In genomic region chr13:40568672-40569350, GRCh38 we compare ENCODE assay signal across 13 cellular contexts.
DNase-seq lines count a peak whose midpoint lies in the region; ATAC-seq, FAIRE-seq and TF ChIP-seq lines count a peak whose summit lies in the region.
"Had no signal": no experiment of that assay in that cellular context is flagged by ENCODE, and none has a peak within 500 bp of the region (broad histone marks: within the 10 kb centered on the region; RNA-seq: fewer than 3 reads in every experiment).

No MANE protein-coding gene starts in this region.

- peak overlapping the region; percentile 20 for H3K27ac Mint-ChIP-seq in activated T-cell treated with anti-CD3 and anti-CD28 coated beads, Interleukin-2, amount 50 U/mL, for 24 hours
- H3K27ac Mint-ChIP-seq in activated T-helper 17 cell treated with anti-CD3 and anti-CD28 coated beads, Interleukin-2, amount 50 U/mL, for 72 hours: peak overlapping the region; percentile 18

- H3K79me2 ChIP-seq in keratinocyte (ENCODE audit: control insufficient read depth, insufficient read depth, low read length): peaks cover 10% of the 10 kb centered on the region

- no peak overlapping the region for H3K4me2 ChIP-seq in keratinocyte (ENCODE audit: control insufficient read depth, extremely low read depth, insufficient read depth, low read depth, low read length)
- H3K4me2 ChIP-seq: A549 had no signal

- H3K9me3 Mint-ChIP-seq in activated T-cell treated with anti-CD3 and anti-CD28 coated beads, Interleukin-2, amount 50 U/mL, for 24 hours: no peaks in the 10 kb centered on the region
- no peaks in the 10 kb centered on the region for H3K9me3 Mint-ChIP-seq in activated T-helper 17 cell treated with anti-CD3 and anti-CD28 coated beads, Interleukin-2, amount 50 U/mL, for 72 hours

- H3K36me3 Mint-ChIP-seq in activated T-cell treated with anti-CD3 and anti-CD28 coated beads, Interleukin-2, amount 50 U/mL, for 24 hours (ENCODE audit: low read depth): peaks cover 14% of the 10 kb centered on the region
- H3K36me3 Mint-ChIP-seq in activated T-helper 17 cell treated with anti-CD3 and anti-CD28 coated beads, Interleukin-2, amount 50 U/mL, for 72 hours (ENCODE audit: low read depth): no peaks in the 10 kb centered on the region

- H2AFZ ChIP-seq in keratinocyte (ENCODE audit: control insufficient read depth, low read length): no peak overlapping the region

- no peaks in the 10 kb centered on the region for H4K20me1 ChIP-seq in keratinocyte (ENCODE audit: control insufficient read depth, extremely low read depth, insufficient read depth, low read length)

- H3K4me3 ChIP-seq in keratinocyte (ENCODE audit: control insufficient read depth in 2 of 3, extremely low read depth in 1 of 3, insufficient read depth in 2 of 3, low read depth in 1 of 3, low read length in 3 of 3) (no peak overlapping the region), small intestine (ENCODE audit: low read depth in 1 of 2, low read length in 2 of 2) (no peak overlapping the region)
- H3K4me3 ChIP-seq: A549, testis had no signal

- DNase-seq in activated T-cell treated with anti-CD3 and anti-CD28 coated beads, Interleukin-2, amount 50 U/mL, for 24 hours: no peak
- DNase-seq in activated T-cell treated with anti-CD3 and anti-CD28 coated beads, Interleukin-2, amount 50 U/mL, for 1 hour: no peak
- no peak for DNase-seq in keratinocyte (ENCODE audit: low read depth, low spot score)
- DNase-seq in small intestine: peak; percentile 60
- DNase-seq in anterior cingulate cortex (lab: John Stamatoyannopoulos, UW): no peak
- DNase-seq: NCI-H1092, NCI-H2227 treated with DMSO at 0.1 percent for 48 hours, testis, WERI-Rb-1 had no signal

- dilution Hi-C loops in keratinocyte (cut with MboI; ENCODE audit: extremely low pct_ligation_motif_present, low sequenced_read_pairs): no loop called here

- H3K4me1 ChIP-seq in keratinocyte (ENCODE audit: control insufficient read depth, extremely low read depth, insufficient read depth, low read length): no peaks in the 10 kb centered on the region
- peaks cover 8 to 30% of the 10 kb centered on the region in 2 donors for H3K4me1 ChIP-seq in small intestine (ENCODE audit: control insufficient read depth in 2 of 2, insufficient read depth in 1 of 2, low read depth in 1 of 2, low read length in 1 of 2)
- H3K4me1 ChIP-seq: A549 had no signal

- H3K27me3 ChIP-seq in keratinocyte (ENCODE audit: control insufficient read depth, extremely low read depth, insufficient read depth, low read length) (no peaks in the 10 kb centered on the region), small intestine (ENCODE audit: control insufficient read depth in 2 of 2, insufficient read depth in 2 of 2, low read length in 2 of 2) (no peaks in the 10 kb centered on the region)
- H3K27me3 ChIP-seq: testis had no signal

- 29 to 57% (median 40%) methylated on average over 10 of the region's 10 CpGs for WGBS in small intestine, 3 donors

- H3K4me3 Mint-ChIP-seq in activated T-cell treated with anti-CD3 and anti-CD28 coated beads, Interleukin-2, amount 50 U/mL, for 24 hours: no peak overlapping the region
- H3K4me3 Mint-ChIP-seq in activated T-helper 17 cell treated with anti-CD3 and anti-CD28 coated beads, Interleukin-2, amount 50 U/mL, for 72 hours: no peak overlapping the region

- H3K9me3 ChIP-seq in keratinocyte (ENCODE audit: control insufficient read depth, low read depth, low read length): no peaks in the 10 kb centered on the region
- no peaks in the 10 kb centered on the region for H3K9me3 ChIP-seq in small intestine (ENCODE audit: control insufficient read depth, low read depth)
- H3K9me3 ChIP-seq: A549, testis had no signal

- H3K27ac ChIP-seq in keratinocyte (ENCODE audit: control insufficient read depth, insufficient read depth, low read length) (no peak overlapping the region), small intestine (ENCODE audit: low read depth in 1 of 2, low read length in 1 of 2) (peak overlapping the region in 1 of 2 donors; percentile 57)
- H3K27ac ChIP-seq: A549, testis, WERI-Rb-1 had no signal

- no peaks in the 10 kb centered on the region for H3K9me1 ChIP-seq in keratinocyte (ENCODE audit: control insufficient read depth, extremely low read depth, insufficient read depth, low read length)

- TF ChIP-seq CTCF in keratinocyte (optimal IDR thresholded peaks at IDR 0.05 in 1 of 3, IDR thresholded peaks at IDR 0.05 in 1 of 3, conservative IDR thresholded peaks at IDR 0.05 in 1 of 3; ENCODE audit: extremely low read depth in 1 of 3, insufficient read depth in 2 of 3, low read length in 3 of 3): no peak

- H3K27me3 Mint-ChIP-seq in activated T-cell treated with anti-CD3 and anti-CD28 coated beads, Interleukin-2, amount 50 U/mL, for 24 hours: no peaks in the 10 kb centered on the region
- H3K27me3 Mint-ChIP-seq in activated T-helper 17 cell treated with anti-CD3 and anti-CD28 coated beads, Interleukin-2, amount 50 U/mL, for 72 hours: no peaks in the 10 kb centered on the region

- peaks cover 90% of the 10 kb centered on the region for H3K4me1 Mint-ChIP-seq in activated T-cell treated with anti-CD3 and anti-CD28 coated beads, Interleukin-2, amount 50 U/mL, for 24 hours (ENCODE audit: low read depth)
- peaks cover 66% of the 10 kb centered on the region for H3K4me1 Mint-ChIP-seq in activated T-helper 17 cell treated with anti-CD3 and anti-CD28 coated beads, Interleukin-2, amount 50 U/mL, for 72 hours

- FAIRE-seq in keratinocyte (lab: Jason Lieb, UNC) (peak; percentile 5), small intestine (lab: Jason Lieb, UNC) (no peak)
- FAIRE-seq: A549 had no signal

- H3K9ac ChIP-seq in keratinocyte (ENCODE audit: control insufficient read depth, extremely low read depth, insufficient read depth, low read length): no peak overlapping the region

- no peaks in the 10 kb centered on the region for H3K36me3 ChIP-seq in keratinocyte (ENCODE audit: control insufficient read depth in 2 of 2, extremely low read depth in 1 of 2, insufficient read depth in 2 of 2, low read length in 2 of 2)
- H3K36me3 ChIP-seq in small intestine (ENCODE audit: control insufficient read depth in 2 of 2, insufficient read depth in 2 of 2, low read length in 2 of 2): no peaks in the 10 kb centered on the region
- H3K36me3 ChIP-seq: WERI-Rb-1 had no signal

- no peak for ATAC-seq in activated T-helper 17 cell treated with anti-CD3 and anti-CD28 coated beads, Interleukin-2, amount 50 U/mL, for 72 hours (replicated peaks)
- ATAC-seq in GM21528 (IDR thresholded peaks at IDR 0.05; ENCODE audit: low FRiP score, unreplicated experiment): no peak
- ATAC-seq in activated CD4-positive, CD25-positive, alpha-beta regulatory T cell treated with anti-CD3 and anti-CD28 coated beads, Interleukin-2, amount 50 U/mL, for 24 hours: no peak
- ATAC-seq: A549 had no signal
